In genomic region chr6:139164001-139164400, GRCh38 we compare ENCODE assay signal across 12 cellular contexts. TPM values are rescaled to one million over a fixed set of nuclear protein-coding genes. Genes with fewer than 3 reads are reported as not detected.
DNase-seq lines count a peak whose midpoint lies in the region; ATAC-seq, FAIRE-seq and TF ChIP-seq lines count a peak whose summit lies in the region.
"Had no signal": no experiment of that assay in that cellular context is flagged by ENCODE, and none has a peak within 500 bp of the region (broad histone marks: within the 10 kb centered on the region; RNA-seq: fewer than 3 reads in every experiment).

No MANE protein-coding gene starts in this region.

- peak overlapping the region; percentile 92 for H3K27ac Mint-ChIP-seq in T-helper 17 cell

- 70 to 84% (median 76%) methylated on average over 3 of the region's 3 CpGs for WGBS in spleen, 5 donors

- H3K4me1 Mint-ChIP-seq in T-helper 17 cell: peaks cover 85% of the 10 kb centered on the region

- TF ChIP-seq POLR2A in spleen (IDR thresholded peaks at IDR 0.05): no peak

- H3K4me3 ChIP-seq in bronchial epithelial cell (ENCODE audit: low read depth, low read length) (no peak overlapping the region), spleen (no peak overlapping the region)
- H3K4me3 ChIP-seq: HAP-1 had no signal

- no peaks in the 10 kb centered on the region for H3K27me3 Mint-ChIP-seq in T-helper 17 cell

- DNase-seq in DMS 273 (lab: John Stamatoyannopoulos, UW; ENCODE audit: unreplicated experiment) (peak; percentile 15), DMS 273 treated with DMSO at 0.1 percent for 48 hours (lab: John Stamatoyannopoulos, UW) (no peak), T-helper 17 cell (peak in 1 of 3 donors; percentile 20), bronchial epithelial cell (ENCODE audit: low read depth) (no peak), spleen (no peak), NAMALWA (ENCODE audit: low spot score) (no peak), NCI-H187 treated with DMSO at 0.1 percent for 48 hours (lab: John Stamatoyannopoulos, UW) (no peak)
- DNase-seq: GF-D8, NCI-H1048 had no signal

- H3K36me3 Mint-ChIP-seq in T-helper 17 cell (ENCODE audit: low read depth): peaks cover 14% of the 10 kb centered on the region

- H3K4me1 ChIP-seq in spleen: peaks cover 30 to 99% (median 71%) of the 10 kb centered on the region in 6 donors
- H3K4me1 ChIP-seq: HAP-1 had no signal

- FAIRE-seq in bronchial epithelial cell (lab: Jason Lieb, UNC): peak; percentile 91

- TF ChIP-seq CTCF in bronchial epithelial cell (IDR thresholded peaks at IDR 0.05; ENCODE audit: insufficient read depth, low read length, severe bottlenecking) (no peak), spleen (IDR thresholded peaks at IDR 0.05 in 8 of 11, conservative IDR thresholded peaks at IDR 0.05 in 3 of 11) (peak in 1 of 11 experiments; percentile 17)

- peak; percentile 14 for ATAC-seq in T-helper 17 cell
- no peak for ATAC-seq in GM18502 (IDR thresholded peaks at IDR 0.05; ENCODE audit: poor library complexity, unreplicated experiment)

- intact Hi-C loops in spleen (cut with DNase I; ENCODE audit: low total_unique reads): no loop called here

- H3K9me3 ChIP-seq in T-helper 17 cell (ENCODE audit: control insufficient read depth, low read length, poor library complexity, severe bottlenecking) (no peaks in the 10 kb centered on the region), spleen (no peaks in the 10 kb centered on the region)
- H3K9me3 ChIP-seq: HAP-1 had no signal

- H3K27ac ChIP-seq in spleen: peak overlapping the region in 5 of 8 donors; percentile 4 to 57 (median 35)
- H3K27ac ChIP-seq: 22Rv1 had no signal

- peak overlapping the region; percentile 78 for H3K4me3 Mint-ChIP-seq in T-helper 17 cell

- peaks cover 7% of the 10 kb centered on the region for H3K36me3 ChIP-seq in bronchial epithelial cell (ENCODE audit: control insufficient read depth, insufficient read depth, low read length)
- peaks cover 0 to 40% (median 19%) of the 10 kb centered on the region in 6 donors for H3K36me3 ChIP-seq in spleen

- H3K27me3 ChIP-seq in bronchial epithelial cell (ENCODE audit: control insufficient read depth, insufficient read depth, low read length) (no peaks in the 10 kb centered on the region), spleen (replicated peaks in 1 of 7) (no peaks in the 10 kb centered on the region)

RNA-seq across cellular contexts. Expression of gene HECA, which starts 29.1 kb away (rescaled TPM):
- total RNA-seq in T-helper 17 cell: 100 to 1,000 TPM; 172 to 197 TPM
- total RNA-seq in bronchial epithelial cell: 23.8 and 25.5 TPM in 2 replicates
- total RNA-seq in spleen: 100 to 1,000 TPM in 2 of 7 donors, 10 to 100 TPM in 5; 61.3 to 104 (median 81.2) TPM
- 10 to 100 TPM; 15.6 to 25.7 (median 16.2) TPM for polyA plus RNA-seq in spleen
